In genomic region chr6:89145962-89146747, GRCh38 we compare ENCODE assay signal across 1 cellular context.
TF ChIP-seq lines count a peak whose summit lies in the region.

TSS of gene PM20D2 (plus strand) at chr6:89146055. CDS start at chr6:89146145, 90 bp downstream.

TF ChIP-seq in GM12878, 131 proteins besides CTCF, POLR2A, EP300 and RAD21 (continued from another document):
- TF ChIP-seq E2F4 (IDR thresholded peaks at IDR 0.05; ENCODE audit: low read depth, low read length) (peak; percentile 69), BMI1 (IDR thresholded peaks at IDR 0.05; ENCODE audit: borderline replicate concordance) (no peak), ZNF207 (IDR thresholded peaks at IDR 0.05; ENCODE audit: borderline replicate concordance) (no peak), NR2C2 (IDR thresholded peaks at IDR 0.05; ENCODE audit: borderline replicate concordance, control insufficient read depth, insufficient read length, low read depth) (no peak), FOXK2 (IDR thresholded peaks at IDR 0.05) (no peak), JUND (IDR thresholded peaks at IDR 0.05; ENCODE audit: low read depth, low read length) (no peak), DPF2 (IDR thresholded peaks at IDR 0.05) (peak; percentile 68), FOS (IDR thresholded peaks at IDR 0.05; ENCODE audit: borderline replicate concordance, extremely low read depth, insufficient read length) (no peak), IKZF1 (conservative IDR thresholded peaks at IDR 0.05) (peak; percentile 86), ESRRA (IDR thresholded peaks at IDR 0.05; ENCODE audit: low read length) (no peak)
